ENCODE assay signal across 24 cellular contexts in the genomic region with DNA sequence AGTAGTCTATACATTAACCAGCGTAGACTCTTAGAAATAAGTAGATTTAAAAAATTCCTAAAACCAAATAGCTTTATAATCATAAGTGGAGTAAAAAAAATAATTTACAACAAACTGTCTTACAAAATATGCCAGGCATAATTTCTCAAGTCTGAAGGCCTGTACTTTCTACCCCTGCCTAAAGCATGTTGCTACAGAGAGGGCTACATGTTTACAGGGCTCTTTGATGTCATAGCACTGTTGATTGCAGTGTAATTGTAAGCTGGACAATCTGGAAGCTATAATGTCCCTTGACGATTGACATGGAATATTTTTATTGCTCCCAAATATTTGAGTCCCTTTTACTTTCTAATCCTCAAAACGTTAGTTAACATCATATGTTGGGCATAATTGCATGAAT.
"Had no signal": no experiment of that assay in that cellular context is flagged by ENCODE, and none has a peak within 500 bp of the region (broad histone marks: within the 10 kb centered on the region; RNA-seq: fewer than 3 reads in every experiment).

No MANE protein-coding gene starts in this region.

- H3K9me3 Mint-ChIP-seq: dendritic cell treated with granulocyte-macrophage colony-stimulating factor and Interleukin-4, amounts not matched to agents 40 ng/mL and 50 ng/mL, for 4 days; mesothelial cell of epicardium had no signal

- H3K4me3 Mint-ChIP-seq: dendritic cell treated with granulocyte-macrophage colony-stimulating factor and Interleukin-4, amounts not matched to agents 40 ng/mL and 50 ng/mL, for 4 days; immature natural killer cell; mesothelial cell of epicardium; naive B cell had no signal

- H3K27me3 Mint-ChIP-seq: dendritic cell treated with granulocyte-macrophage colony-stimulating factor and Interleukin-4, amounts not matched to agents 40 ng/mL and 50 ng/mL, for 4 days; naive B cell had no signal

- H3K36me3 ChIP-seq: colonic mucosa, esophagus muscularis mucosa, gastroesophageal sphincter, heart left ventricle, left lung, lower lobe of right lung had no signal

- H3K36me3 Mint-ChIP-seq: naive B cell had no signal

- H3K4me1 Mint-ChIP-seq: immature natural killer cell, naive B cell had no signal

- H3K4me3 ChIP-seq: colonic mucosa, esophagus muscularis mucosa, gastroesophageal sphincter, heart left ventricle, hepatocyte, left lung, lower lobe of right lung, mucosa of descending colon had no signal

- ATAC-seq: foreskin keratinocyte, gastroesophageal sphincter, heart left ventricle, left colon, left lung, left ventricle myocardium superior, lower lobe of right lung, mucosa of descending colon had no signal

- H3K4me1 ChIP-seq: colonic mucosa, esophagus muscularis mucosa, foreskin keratinocyte, gastroesophageal sphincter, heart left ventricle, left lung, lower lobe of right lung had no signal

- FAIRE-seq: endothelial cell of umbilical vein, frontal cortex, kidney had no signal

- DNase-seq: colonic mucosa; cortex of kidney; effector CD8-positive, alpha-beta T cell; foreskin keratinocyte; heart left ventricle; hypothalamus; immature natural killer cell; islet precursor cell; kidney; kidney glomerular epithelial cell; left colon; left lung; left ventricle myocardium superior; lower lobe of right lung; mesenchymal stem cell; mucosa of descending colon; naive B cell had no signal

- H3K27ac ChIP-seq: colonic mucosa, esophagus muscularis mucosa, foreskin keratinocyte, gastroesophageal sphincter, heart left ventricle, hepatocyte, left lung, lower lobe of right lung had no signal

- H3K9me3 ChIP-seq: colonic mucosa, esophagus muscularis mucosa, gastroesophageal sphincter, heart left ventricle, left lung, lower lobe of right lung, mucosa of descending colon had no signal

- H3K27ac Mint-ChIP-seq: dendritic cell treated with granulocyte-macrophage colony-stimulating factor and Interleukin-4, amounts not matched to agents 40 ng/mL and 50 ng/mL, for 4 days; immature natural killer cell; mesothelial cell of epicardium had no signal
